ENCODE assay signal across 9 cellular contexts in genomic region chr12:24931666-24932405, GRCh38. TPM values are rescaled to one million over a fixed set of nuclear protein-coding genes. Genes with fewer than 3 reads are reported as not detected.
DNase-seq lines count a peak whose midpoint lies in the region; ATAC-seq lines count a peak whose summit lies in the region.
"Had no signal": no experiment of that assay in that cellular context is flagged by ENCODE, and none has a peak within 500 bp of the region (broad histone marks: within the 10 kb centered on the region; RNA-seq: fewer than 3 reads in every experiment).

No MANE protein-coding gene starts in this region.

- no peaks in the 10 kb centered on the region for H3K27me3 ChIP-seq in naive thymus-derived CD4-positive, alpha-beta T cell (ENCODE audit: control insufficient read depth in 2 of 2, insufficient read depth in 2 of 2, low read length in 2 of 2)
- no peaks in the 10 kb centered on the region for H3K27me3 ChIP-seq in CD8-positive, alpha-beta memory T cell (ENCODE audit: insufficient read depth, low read length, poor library complexity, severe bottlenecking)

- H3K9me3 Mint-ChIP-seq in naive thymus-derived CD4-positive, alpha-beta T cell, result peaks cover 0 to 4% (median 0%) of the 10 kb centered on the region in 11 donors
- peaks cover 0 to under 1% (median 0%) of the 10 kb centered on the region in 5 donors for H3K9me3 Mint-ChIP-seq in CD8-positive, alpha-beta memory T cell

- H3K27me3 Mint-ChIP-seq in naive thymus-derived CD4-positive, alpha-beta T cell, result peaks cover 8 to 25% (median 9%) of the 10 kb centered on the region in 5 donors
- H3K27me3 Mint-ChIP-seq in CD8-positive, alpha-beta memory T cell, result peaks cover 0 to 11% of the 10 kb centered on the region in 2 donors

- H3K4me3 ChIP-seq in naive thymus-derived CD4-positive, alpha-beta T cell (ENCODE audit: low read length), result no peak overlapping the region
- H3K4me3 ChIP-seq in CD8-positive, alpha-beta memory T cell (ENCODE audit: low read length), result no peak overlapping the region

- H3K4me1 Mint-ChIP-seq in naive thymus-derived CD4-positive, alpha-beta T cell, result peaks cover 0 to 10% (median 6%) of the 10 kb centered on the region in 7 donors
- H3K4me1 Mint-ChIP-seq in CD8-positive, alpha-beta memory T cell, result peaks cover 0 to 2% (median 0%) of the 10 kb centered on the region in 3 donors

- no peak overlapping the region for H3K27ac Mint-ChIP-seq in naive thymus-derived CD4-positive, alpha-beta T cell
- no peak overlapping the region for H3K27ac Mint-ChIP-seq in CD8-positive, alpha-beta memory T cell

- POLR2A ChIA-PET in naive thymus-derived CD4-positive, alpha-beta T cell (lab: Charles Lee), result no interaction called here
- POLR2A ChIA-PET in CD8-positive, alpha-beta memory T cell (lab: Charles Lee), result no interaction called here

- H3K9me3 ChIP-seq in naive thymus-derived CD4-positive, alpha-beta T cell (ENCODE audit: control insufficient read depth in 2 of 3, low read length in 3 of 3), result no peaks in the 10 kb centered on the region
- H3K9me3 ChIP-seq in CD8-positive, alpha-beta memory T cell (ENCODE audit: low read length), result no peaks in the 10 kb centered on the region

- H3K36me3 Mint-ChIP-seq in naive thymus-derived CD4-positive, alpha-beta T cell, result no peaks in the 10 kb centered on the region
- H3K36me3 Mint-ChIP-seq in CD8-positive, alpha-beta memory T cell, result no peaks in the 10 kb centered on the region

- ATAC-seq in GM18909 (IDR thresholded peaks at IDR 0.05; ENCODE audit: poor library complexity, unreplicated experiment), result peak; percentile 93
- ATAC-seq in HG02798 (IDR thresholded peaks at IDR 0.05; ENCODE audit: poor library complexity, unreplicated experiment), result peak; percentile 81
- peak; percentile 77 for ATAC-seq in naive thymus-derived CD4-positive, alpha-beta T cell

- H3K27ac ChIP-seq in naive thymus-derived CD4-positive, alpha-beta T cell (ENCODE audit: low read depth, low read length), result no peak overlapping the region
- H3K27ac ChIP-seq in CD8-positive, alpha-beta memory T cell (ENCODE audit: low read depth, low read length), result no peak overlapping the region

- CTCF ChIA-PET in naive thymus-derived CD4-positive, alpha-beta T cell (lab: Charles Lee), result no interaction called here
- CTCF ChIA-PET in CD8-positive, alpha-beta memory T cell (lab: Charles Lee), result no interaction called here

- no peaks in the 10 kb centered on the region for H3K36me3 ChIP-seq in naive thymus-derived CD4-positive, alpha-beta T cell (ENCODE audit: control insufficient read depth in 2 of 3, insufficient read depth in 3 of 3, low read length in 3 of 3)
- no peaks in the 10 kb centered on the region for H3K36me3 ChIP-seq in CD8-positive, alpha-beta memory T cell (ENCODE audit: insufficient read depth, low read length)

- intact Hi-C loops in naive thymus-derived CD4-positive, alpha-beta T cell (cut with micrococcal nuclease), result no loop called here

- no peak overlapping the region for H3K4me3 Mint-ChIP-seq in naive thymus-derived CD4-positive, alpha-beta T cell
- no peak overlapping the region for H3K4me3 Mint-ChIP-seq in CD8-positive, alpha-beta memory T cell

- DNase-seq in NOMO-1 treated with dmso at 0.1 percent for 144 hours (lab: John Stamatoyannopoulos, UW; ENCODE audit: unreplicated experiment) (peak; percentile 90), NCI-H226 (no peak), NCI-H2171 (lab: John Stamatoyannopoulos, UW) (no peak), NCI-H2081 treated with DMSO at 0.1 percent for 48 hours (lab: John Stamatoyannopoulos, UW) (no peak)
- DNase-seq in naive thymus-derived CD4-positive, alpha-beta T cell, result no peak
- DNase-seq in CD8-positive, alpha-beta memory T cell, result no peak
- DNase-seq: activated CD4-positive, alpha-beta T cell treated with anti-CD3 and anti-CD28 coated beads, Interleukin-2, amount 50 U/mL, for 4 hours had no signal

- H3K4me1 ChIP-seq in naive thymus-derived CD4-positive, alpha-beta T cell (ENCODE audit: control insufficient read depth in 2 of 2, insufficient read depth in 2 of 2, low read length in 2 of 2), result no peaks in the 10 kb centered on the region
- no peaks in the 10 kb centered on the region for H3K4me1 ChIP-seq in CD8-positive, alpha-beta memory T cell (ENCODE audit: insufficient read depth, low read length)

RNA-seq across cellular contexts. Expression of gene BCAT1, which starts 17.1 kb away (rescaled TPM):
- 10 to 100 TPM in 1 of 5 experiments, 1 to 10 TPM in 3, under 1 TPM in 1; 0.70 to 29.3 (median 1.9) TPM for total RNA-seq in naive thymus-derived CD4-positive, alpha-beta T cell
- polyA plus RNA-seq in naive thymus-derived CD4-positive, alpha-beta T cell, result under 1 TPM; 0.71 to 0.96 TPM
- 10 to 100 TPM; 24.2 to 26.5 TPM for total RNA-seq in CD8-positive, alpha-beta memory T cell
- polyA plus RNA-seq in CD8-positive, alpha-beta memory T cell, result 0.58 TPM
